In genomic region chr17:33469911-33470310, GRCh38 we compare ENCODE assay signal across 1 cellular context.
TF ChIP-seq lines count a peak whose summit lies in the region.

No MANE protein-coding gene starts in this region.

TF ChIP-seq in SK-N-SH, 30 proteins besides CTCF, POLR2A, EP300 and RAD21 (continued from another document):
- TF ChIP-seq USF2 (IDR thresholded peaks at IDR 0.05; ENCODE audit: borderline replicate concordance, low read depth, low read length) (no peak), MXI1 (IDR thresholded peaks at IDR 0.05; ENCODE audit: low read depth, low read length) (no peak), FOXJ3 (CRISPR knock-in tag; IDR thresholded peaks at IDR 0.05) (no peak), SIN3A (IDR thresholded peaks at IDR 0.05; ENCODE audit: borderline replicate concordance, low read depth, low read length) (no peak), POLR2AphosphoS5 (IDR thresholded peaks at IDR 0.05; ENCODE audit: low read depth, low read length) (peak; percentile 29; the same call in 1 of the 2 replicates), TCF12 (IDR thresholded peaks at IDR 0.05) (peak; percentile 94), NRF1 (IDR thresholded peaks at IDR 0.05; ENCODE audit: low read depth, low read length) (no peak), FOXM1 (IDR thresholded peaks at IDR 0.05; ENCODE audit: low read depth) (no peak), NFIC (IDR thresholded peaks at IDR 0.05; ENCODE audit: borderline replicate concordance) (no peak; the same call in 1 of the 2 replicates)
